Comparison of ENCODE assay signal across 2 cellular contexts in the genomic region with DNA sequence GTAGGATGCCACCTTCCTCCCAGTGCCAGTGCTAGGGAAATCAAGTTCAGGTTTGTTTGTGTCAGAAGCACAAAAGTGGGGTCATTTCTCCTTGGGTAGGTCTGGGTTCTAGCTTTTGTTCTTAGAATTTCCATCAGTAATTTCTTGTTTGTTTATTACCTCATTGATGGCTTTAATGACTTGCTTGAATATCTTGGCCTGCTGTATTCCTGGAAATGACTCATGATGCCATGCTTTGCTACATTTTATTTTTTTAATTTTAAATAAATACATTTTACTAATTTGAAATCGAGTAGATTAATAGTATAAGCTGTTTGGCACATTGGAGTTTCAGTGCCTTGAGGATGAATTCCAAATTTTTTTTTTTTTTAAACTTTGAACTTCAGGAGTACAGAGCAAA.
TF ChIP-seq lines count a peak whose summit lies in the region.

No MANE protein-coding gene starts in this region.

TF ChIP-seq in GM12878, 131 proteins besides CTCF, POLR2A, EP300 and RAD21:
- no peak for TF ChIP-seq MTA3 (IDR thresholded peaks at IDR 0.05; ENCODE audit: borderline replicate concordance, low read length)
- TF ChIP-seq ZBTB40 (IDR thresholded peaks at IDR 0.05; ENCODE audit: borderline replicate concordance): no peak
- no peak for TF ChIP-seq NKRF (conservative IDR thresholded peaks at IDR 0.05)
- TF ChIP-seq LARP7 (IDR thresholded peaks at IDR 0.05): no peak
- TF ChIP-seq SIN3A (IDR thresholded peaks at IDR 0.05; ENCODE audit: low read depth, low read length): no peak
- no peak for TF ChIP-seq EED (IDR thresholded peaks at IDR 0.05; ENCODE audit: low read depth)
- no peak for TF ChIP-seq SPI1 (IDR thresholded peaks at IDR 0.05; ENCODE audit: borderline replicate concordance, insufficient read depth, low read depth, low read length)

TF ChIP-seq in WTC11, 78 proteins besides CTCF, POLR2A, EP300 and RAD21 (continued from another document):
- TF ChIP-seq NR3C1 (CRISPR knock-in tag; conservative IDR thresholded peaks at IDR 0.05; ENCODE audit: low read depth) (no peak), E2F4 (CRISPR knock-in tag; IDR thresholded peaks at IDR 0.05; ENCODE audit: borderline replicate concordance, low read depth) (no peak), SOX15 (CRISPR knock-in tag; IDR thresholded peaks at IDR 0.05) (no peak), GRHL2 (CRISPR knock-in tag; IDR thresholded peaks at IDR 0.05; ENCODE audit: insufficient replicate concordance, severe bottlenecking) (no peak), NR1H2 (CRISPR knock-in tag; IDR thresholded peaks at IDR 0.05) (no peak), ZSCAN18 (CRISPR knock-in tag; IDR thresholded peaks at IDR 0.05) (no peak), SMAD4 (CRISPR knock-in tag; IDR thresholded peaks at IDR 0.05) (no peak), AR (CRISPR knock-in tag; IDR thresholded peaks at IDR 0.05) (no peak), ZNF263 (CRISPR knock-in tag; IDR thresholded peaks at IDR 0.05; ENCODE audit: low read depth) (no peak), MXD4 (CRISPR knock-in tag; IDR thresholded peaks at IDR 0.05; ENCODE audit: borderline replicate concordance) (no peak), CDX4 (CRISPR knock-in tag; IDR thresholded peaks at IDR 0.05; ENCODE audit: borderline replicate concordance) (no peak)
- TF ChIP-seq, protein P1, sequence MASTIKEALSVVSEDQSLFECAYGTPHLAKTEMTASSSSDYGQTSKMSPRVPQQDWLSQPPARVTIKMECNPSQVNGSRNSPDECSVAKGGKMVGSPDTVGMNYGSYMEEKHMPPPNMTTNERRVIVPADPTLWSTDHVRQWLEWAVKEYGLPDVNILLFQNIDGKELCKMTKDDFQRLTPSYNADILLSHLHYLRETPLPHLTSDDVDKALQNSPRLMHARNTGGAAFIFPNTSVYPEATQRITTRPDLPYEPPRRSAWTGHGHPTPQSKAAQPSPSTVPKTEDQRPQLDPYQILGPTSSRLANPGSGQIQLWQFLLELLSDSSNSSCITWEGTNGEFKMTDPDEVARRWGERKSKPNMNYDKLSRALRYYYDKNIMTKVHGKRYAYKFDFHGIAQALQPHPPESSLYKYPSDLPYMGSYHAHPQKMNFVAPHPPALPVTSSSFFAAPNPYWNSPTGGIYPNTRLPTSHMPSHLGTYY (CRISPR knock-in tag; IDR thresholded peaks at IDR 0.05): no peak
- TF ChIP-seq, protein P2, sequence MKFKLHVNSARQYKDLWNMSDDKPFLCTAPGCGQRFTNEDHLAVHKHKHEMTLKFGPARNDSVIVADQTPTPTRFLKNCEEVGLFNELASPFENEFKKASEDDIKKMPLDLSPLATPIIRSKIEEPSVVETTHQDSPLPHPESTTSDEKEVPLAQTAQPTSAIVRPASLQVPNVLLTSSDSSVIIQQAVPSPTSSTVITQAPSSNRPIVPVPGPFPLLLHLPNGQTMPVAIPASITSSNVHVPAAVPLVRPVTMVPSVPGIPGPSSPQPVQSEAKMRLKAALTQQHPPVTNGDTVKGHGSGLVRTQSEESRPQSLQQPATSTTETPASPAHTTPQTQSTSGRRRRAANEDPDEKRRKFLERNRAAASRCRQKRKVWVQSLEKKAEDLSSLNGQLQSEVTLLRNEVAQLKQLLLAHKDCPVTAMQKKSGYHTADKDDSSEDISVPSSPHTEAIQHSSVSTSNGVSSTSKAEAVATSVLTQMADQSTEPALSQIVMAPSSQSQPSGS (CRISPR knock-in tag; IDR thresholded peaks at IDR 0.05; ENCODE audit: borderline replicate concordance, low read depth): no peak
- TF ChIP-seq, protein P3, sequence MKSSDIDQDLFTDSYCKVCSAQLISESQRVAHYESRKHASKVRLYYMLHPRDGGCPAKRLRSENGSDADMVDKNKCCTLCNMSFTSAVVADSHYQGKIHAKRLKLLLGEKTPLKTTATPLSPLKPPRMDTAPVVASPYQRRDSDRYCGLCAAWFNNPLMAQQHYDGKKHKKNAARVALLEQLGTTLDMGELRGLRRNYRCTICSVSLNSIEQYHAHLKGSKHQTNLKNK (CRISPR knock-in tag; IDR thresholded peaks at IDR 0.05): no peak
